Comparison of ENCODE assay signal across 38 cellular contexts in the genomic region with DNA sequence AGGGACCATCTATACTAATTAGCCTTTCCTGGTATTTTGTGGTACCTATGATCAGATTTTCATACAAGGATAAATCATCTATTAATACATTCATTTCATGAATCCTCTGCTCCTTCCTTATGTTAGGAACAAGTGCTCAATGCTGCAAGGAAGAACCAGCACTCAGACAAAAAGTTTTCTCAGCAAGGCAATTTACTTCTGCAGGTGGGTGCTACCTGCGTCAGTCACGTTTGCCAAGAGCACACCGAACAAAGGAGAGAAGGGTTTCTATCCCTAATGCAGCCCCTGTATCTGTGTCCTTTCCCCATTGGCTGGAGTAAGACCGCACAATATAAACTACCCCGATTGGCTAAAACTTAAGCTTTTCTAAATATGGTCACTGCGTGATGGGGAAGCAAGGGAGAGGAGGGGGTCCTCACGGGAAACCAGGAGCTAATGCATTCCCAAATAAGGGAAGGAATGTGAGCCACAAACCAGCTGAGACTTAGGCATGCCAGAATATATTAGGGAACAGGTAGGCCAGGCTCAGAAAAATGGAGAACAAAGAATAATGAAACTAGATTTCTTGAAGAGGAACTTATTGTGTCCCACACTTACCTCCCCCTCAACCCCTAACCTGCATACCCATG.
"Had no signal": no experiment of that assay in that cellular context is flagged by ENCODE, and none has a peak within 500 bp of the region (broad histone marks: within the 10 kb centered on the region; RNA-seq: fewer than 3 reads in every experiment).

No MANE protein-coding gene starts in this region.

- H3K4me2 ChIP-seq: PC-9 had no signal

- H3K27ac Mint-ChIP-seq: activated CD4-positive, alpha-beta memory T cell treated with anti-CD3 and anti-CD28 coated beads, Interleukin-2, amount 10 ng/mL, durations not matched to agents 7 days and 5 days; activated CD8-positive, alpha-beta memory T cell treated with anti-CD3 and anti-CD28 coated beads, Interleukin-2, amount 10 ng/mL, durations not matched to agents 7 days and 5 days; activated naive CD4-positive, alpha-beta T cell treated with anti-CD3 and anti-CD28 coated beads for 36 hours; activated naive CD4-positive, alpha-beta T cell treated with anti-CD3 and anti-CD28 coated beads, Interleukin-2, amount 50 U/mL, for 72 hours; activated T-helper 1 cell treated with anti-CD3 and anti-CD28 coated beads, Interleukin-12 subunit alpha, Interleukin-12 subunit beta, Interleukin-2, Interleukin-4 antibody, amounts not matched to agents 30 ng/mL and 10 ng/mL and 1 ng/mL, durations not matched to agents 14 hours and 24 hours and 36 hours had no signal

- FAIRE-seq: astrocyte, bronchial epithelial cell, RCC 7860 had no signal

- H3K4me1 Mint-ChIP-seq: activated CD4-positive, alpha-beta memory T cell treated with anti-CD3 and anti-CD28 coated beads, Interleukin-2, amount 10 ng/mL, durations not matched to agents 7 days and 5 days; activated CD8-positive, alpha-beta memory T cell treated with anti-CD3 and anti-CD28 coated beads, Interleukin-2, amount 10 ng/mL, durations not matched to agents 7 days and 5 days had no signal

- H3K27ac ChIP-seq: adrenal gland, body of pancreas, PC-9, RWPE1, VCaP had no signal

- H3K4me3 ChIP-seq: adrenal gland, body of pancreas, PC-9 had no signal

- H3K4me3 Mint-ChIP-seq: activated CD4-positive, alpha-beta memory T cell treated with anti-CD3 and anti-CD28 coated beads, Interleukin-2, amount 10 ng/mL, durations not matched to agents 7 days and 5 days; activated CD8-positive, alpha-beta memory T cell treated with anti-CD3 and anti-CD28 coated beads, Interleukin-2, amount 10 ng/mL, durations not matched to agents 7 days and 5 days; activated naive CD4-positive, alpha-beta T cell treated with anti-CD3 and anti-CD28 coated beads for 36 hours; activated T-helper 1 cell treated with anti-CD3 and anti-CD28 coated beads, Interleukin-12 subunit alpha, Interleukin-12 subunit beta, Interleukin-2, Interleukin-4 antibody, amounts not matched to agents 30 ng/mL and 10 ng/mL and 1 ng/mL, durations not matched to agents 14 hours and 24 hours and 36 hours had no signal

- DNase-seq: activated CD4-positive, alpha-beta memory T cell treated with anti-CD3 and anti-CD28 coated beads, Interleukin-2, amount 10 ng/mL, durations not matched to agents 7 days and 5 days; activated CD4-positive, alpha-beta T cell treated with anti-CD3 and anti-CD28 coated beads for 1 hour; activated CD4-positive, alpha-beta T cell treated with anti-CD3 and anti-CD28 coated beads for 48 hours; activated CD4-positive, CD25-positive, alpha-beta regulatory T cell; activated CD8-positive, alpha-beta memory T cell treated with anti-CD3 and anti-CD28 coated beads for 24 hours; activated CD8-positive, alpha-beta memory T cell treated with anti-CD3 and anti-CD28 coated beads, Interleukin-2, amount 10 ng/mL, durations not matched to agents 7 days and 5 days; activated gamma-delta T cell treated with Interleukin-2 at 50 U/mL for 16 hours; activated naive CD4-positive, alpha-beta T cell treated with anti-CD3 and anti-CD28 coated beads for 36 hours; activated T-cell treated with anti-CD3 and anti-CD28 coated beads, Interleukin-2, amount 50 U/mL, for 1 hour; adrenal gland; body of pancreas; caudate nucleus; cerebellar nuclear complex; NCI-H1092 treated with DMSO at 0.1 percent for 48 hours; NCI-H1417; NCI-H146; NCI-H187; NCI-H2029 treated with DMSO at 0.1 percent for 48 hours; NCI-H2107; NCI-H2171; NCI-H510A; NCI-H526; NCI-H748 treated with DMSO at 0.1 percent for 48 hours; NK-92 treated with Interleukin-12 subunit alpha and Interleukin-12 subunit beta, amount 100 ng/mL, for 24 hours; PC-9; SIG-M5; SW 1271; T-helper 1 cell; T-helper 2 cell; T-helper 9 cell had no signal

- H3K27me3 ChIP-seq: adrenal gland, body of pancreas had no signal

- ATAC-seq: activated CD8-positive, alpha-beta memory T cell treated with anti-CD3 and anti-CD28 coated beads, Interleukin-2, amount 10 ng/mL, durations not matched to agents 7 days and 5 days; activated naive CD4-positive, alpha-beta T cell treated with anti-CD3 and anti-CD28 coated beads, Interleukin-2, amount 50 U/mL, for 72 hours; body of pancreas; Right ventricle myocardium inferior had no signal

- H3K4me1 ChIP-seq: adrenal gland, body of pancreas had no signal

- H3K27me3 Mint-ChIP-seq: activated CD4-positive, alpha-beta memory T cell treated with anti-CD3 and anti-CD28 coated beads, Interleukin-2, amount 10 ng/mL, durations not matched to agents 7 days and 5 days; activated CD8-positive, alpha-beta memory T cell treated with anti-CD3 and anti-CD28 coated beads, Interleukin-2, amount 10 ng/mL, durations not matched to agents 7 days and 5 days had no signal

- H2AFZ ChIP-seq: PC-9 had no signal
